22 cellular contexts compared by ENCODE assay signal in the genomic region with DNA sequence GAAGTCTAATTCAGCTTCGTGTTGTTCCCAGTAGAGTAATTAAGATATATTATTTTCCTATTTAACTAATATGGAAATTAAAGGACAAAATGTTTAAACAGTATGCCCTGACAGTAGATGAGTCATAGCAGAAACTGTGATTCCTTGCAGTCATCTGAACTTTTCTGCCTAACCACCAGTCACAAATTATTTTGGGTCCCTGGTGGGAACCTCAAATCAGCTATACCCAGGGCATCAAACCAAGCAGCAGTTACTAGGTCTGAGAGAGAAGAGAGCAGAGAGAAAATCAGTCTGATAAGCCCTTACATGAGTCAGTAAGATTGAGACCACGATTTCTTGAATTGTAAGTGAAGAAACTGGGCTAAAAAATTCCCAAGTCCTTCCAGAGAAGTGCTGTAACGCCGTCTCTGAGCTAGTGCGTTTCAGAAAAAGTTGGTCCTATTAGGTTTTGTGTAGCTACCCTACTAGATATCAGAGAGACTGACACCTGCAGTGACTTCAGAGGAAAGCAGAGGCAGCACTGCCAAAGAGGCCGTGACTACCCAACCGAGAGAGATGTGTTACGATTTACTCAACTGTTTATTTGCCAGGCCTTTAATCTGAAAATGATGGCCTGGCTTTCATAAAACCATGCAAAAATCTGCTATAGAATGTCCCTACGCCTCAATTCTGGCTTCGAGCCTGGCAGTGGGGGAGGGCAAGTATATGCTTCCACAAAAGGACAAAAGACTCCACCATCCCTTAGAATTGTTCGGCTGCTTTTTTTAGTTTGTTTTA. TPM values are rescaled to one million over a fixed set of nuclear protein-coding genes. Genes with fewer than 3 reads are reported as not detected.
DNase-seq lines count a peak whose midpoint lies in the region; FAIRE-seq and TF ChIP-seq lines count a peak whose summit lies in the region.
"Had no signal": no experiment of that assay in that cellular context is flagged by ENCODE, and none has a peak within 500 bp of the region (broad histone marks: within the 10 kb centered on the region; RNA-seq: fewer than 3 reads in every experiment).

No MANE protein-coding gene starts in this region.

- H3K23ac ChIP-seq in neuronal stem cell (ENCODE audit: low read depth, low read length, poor library complexity) = no peak overlapping the region

- H2BK120ac ChIP-seq in neuronal stem cell (ENCODE audit: low read depth, low read length) = no peak overlapping the region

- H4K91ac ChIP-seq in neuronal stem cell (ENCODE audit: low read depth, low read length, poor library complexity) = no peak overlapping the region

- FAIRE-seq in H54 (lab: Jason Lieb, UNC) = no peak

- H3K18ac ChIP-seq in neuronal stem cell (ENCODE audit: low read length) = no peak overlapping the region

- no peak overlapping the region for H3K4me3 ChIP-seq in neuronal stem cell (ENCODE audit: low read length in 2 of 2)
- no peak overlapping the region for H3K4me3 ChIP-seq in esophagus squamous epithelium
- H3K4me3 ChIP-seq: uterus had no signal

- H2AK5ac ChIP-seq in neuronal stem cell (ENCODE audit: low read depth, low read length) = no peak overlapping the region

- H3K14ac ChIP-seq in neuronal stem cell (ENCODE audit: low read length) = no peak overlapping the region

- H3K27me3 ChIP-seq in neuronal stem cell (ENCODE audit: control insufficient read depth in 3 of 3, insufficient read depth in 3 of 3, low read depth in 1 of 3, low read length in 3 of 3) = no peaks in the 10 kb centered on the region
- no peaks in the 10 kb centered on the region for H3K27me3 ChIP-seq in esophagus squamous epithelium
- H3K27me3 ChIP-seq: uterus had no signal

- H3K79me1 ChIP-seq in neuronal stem cell (ENCODE audit: low read depth, low read length) = no peaks in the 10 kb centered on the region

- in situ Hi-C loops in G401 (cut with HindIII; ENCODE audit: low sequenced_read_pairs) = no loop called here

- peak overlapping the region; percentile 72 for H2AFZ ChIP-seq in neuronal stem cell (ENCODE audit: low read length)

- peaks cover 52% of the 10 kb centered on the region for H3K4me1 Mint-ChIP-seq in brain
- H3K4me1 Mint-ChIP-seq: activated B cell treated with CpG ODN at 0.5 μM for 24 hours had no signal

- intact Hi-C loops in esophagus squamous epithelium (cut with DNase I) = no loop called here

- H2BK5ac ChIP-seq in neuronal stem cell (ENCODE audit: low read length) = no peak overlapping the region

- no peak overlapping the region for H2BK12ac ChIP-seq in neuronal stem cell (ENCODE audit: low read length)

- H3K4ac ChIP-seq in neuronal stem cell (ENCODE audit: low read length) = no peak overlapping the region

- no CpG with 5 or more reads among the region's 11 CpGs for WGBS in neuronal stem cell (ENCODE audit: extremely low coverage in 2 of 2, insufficient read length in 2 of 2, insufficient replicate concordance in 1 of 2), 2 donors
- 44 to 54% methylated on average over 11 of the region's 11 CpGs for WGBS in esophagus squamous epithelium, 2 donors

- no peak overlapping the region for H2BK15ac ChIP-seq in neuronal stem cell (ENCODE audit: low read length)

- peaks cover 6 to 16% of the 10 kb centered on the region in 2 donors for H3K4me1 ChIP-seq in neuronal stem cell (ENCODE audit: control insufficient read depth in 2 of 2, insufficient read depth in 1 of 2, low read depth in 1 of 2, low read length in 2 of 2)
- H3K4me1 ChIP-seq in esophagus squamous epithelium = no peaks in the 10 kb centered on the region
- H3K4me1 ChIP-seq: uterus had no signal

- peak overlapping the region; percentile 10 to 86 (median 72) for H3K4me3 Mint-ChIP-seq in brain
- H3K4me3 Mint-ChIP-seq: activated B cell treated with CpG ODN at 0.5 μM for 24 hours; dendritic cell treated with granulocyte-macrophage colony-stimulating factor and Interleukin-4, amounts not matched to agents 40 ng/mL and 50 ng/mL, for 4 days had no signal

- no peak overlapping the region for H3K4me2 ChIP-seq in neuronal stem cell (ENCODE audit: insufficient read depth, low read length, poor library complexity, severe bottlenecking)

- TF ChIP-seq POLR2A in H54 (IDR thresholded peaks at IDR 0.05; ENCODE audit: low read depth, low read length) (no peak), esophagus squamous epithelium (IDR thresholded peaks at IDR 0.05) (no peak)

- H3K9ac ChIP-seq in neuronal stem cell (ENCODE audit: low read depth, low read length, poor library complexity) = no peak overlapping the region

- no peak overlapping the region for H3K27ac ChIP-seq in neuronal stem cell (replicated peaks; ENCODE audit: low read length)
- no peak overlapping the region for H3K27ac ChIP-seq in esophagus squamous epithelium
- H3K27ac ChIP-seq: HL-60, uterus had no signal

- peak; percentile 89 for DNase-seq in G401 (ENCODE audit: low spot score)
- DNase-seq in NCI-H1048 (lab: John Stamatoyannopoulos, UW) = peak; percentile 23
- DNase-seq in neuronal stem cell (ENCODE audit: low spot score) = no peak
- DNase-seq in dermis blood vessel endothelial cell = no peak
- no peak for DNase-seq in H54 (ENCODE audit: insufficient read length, low spot score)
- DNase-seq in A172 (ENCODE audit: low spot score) = no peak
- DNase-seq in esophagus squamous epithelium (lab: John Stamatoyannopoulos, UW) = no peak
- DNase-seq: activated B cell treated with CpG ODN at 0.5 μM for 24 hours; GF-D8; KBM-7; left cardiac atrium; NCI-H748 treated with DMSO at 0.1 percent for 48 hours; stimulated activated CD4-positive, alpha-beta T cell treated with anti-CD3 and anti-CD28 coated beads, Interleukin-12 subunit alpha, Interleukin-12 subunit beta, amount 100 ng/mL, for 4 hours; stimulated activated naive CD8-positive, alpha-beta T cell treated with anti-CD3 and anti-CD28 coated beads, Interleukin-15, Interleukin-2, amounts not matched to agents 100 U/mL and 50 U/mL, for 24 hours; uterus had no signal

- H3K27ac Mint-ChIP-seq in brain = peak overlapping the region; percentile 84 to 97 (median 92)
- H3K27ac Mint-ChIP-seq: activated B cell treated with CpG ODN at 0.5 μM for 24 hours; activated T-helper 2 cell treated with anti-CD3 and anti-CD28 coated beads, Interferon-gamma antibody, Interleukin-2, Interleukin-4, amounts not matched to agents 10 μg/mL and 5 μg/mL and 100 μg/mL, durations not matched to agents 14 hours and 24 hours and 36 hours; dendritic cell treated with granulocyte-macrophage colony-stimulating factor and Interleukin-4, amounts not matched to agents 40 ng/mL and 50 ng/mL, for 4 days had no signal

- peaks cover 0 to 10% (median 2%) of the 10 kb centered on the region in 5 experiments for H3K9me3 Mint-ChIP-seq in brain
- H3K9me3 Mint-ChIP-seq: activated B cell treated with CpG ODN at 0.5 μM for 24 hours; activated T-helper 2 cell treated with anti-CD3 and anti-CD28 coated beads, Interferon-gamma antibody, Interleukin-2, Interleukin-4, amounts not matched to agents 10 μg/mL and 5 μg/mL and 100 μg/mL, durations not matched to agents 14 hours and 24 hours and 36 hours had no signal

- no peaks in the 10 kb centered on the region for H3K27me3 Mint-ChIP-seq in brain
- H3K27me3 Mint-ChIP-seq: activated B cell treated with CpG ODN at 0.5 μM for 24 hours; dendritic cell treated with granulocyte-macrophage colony-stimulating factor and Interleukin-4, amounts not matched to agents 40 ng/mL and 50 ng/mL, for 4 days had no signal

- H3K36me3 ChIP-seq in neuronal stem cell (replicated peaks in 1 of 2; ENCODE audit: control insufficient read depth in 2 of 2, insufficient read depth in 2 of 2, low read length in 2 of 2) (no peaks in the 10 kb centered on the region), esophagus squamous epithelium (no peaks in the 10 kb centered on the region)
- H3K36me3 ChIP-seq: uterus had no signal

- no peak overlapping the region for H4K8ac ChIP-seq in neuronal stem cell (ENCODE audit: low read depth, low read length)

- no peaks in the 10 kb centered on the region for H3K9me3 ChIP-seq in neuronal stem cell (replicated peaks in 1 of 2; ENCODE audit: control insufficient read depth in 2 of 2, insufficient read depth in 1 of 2, low read depth in 1 of 2, low read length in 2 of 2)
- no peaks in the 10 kb centered on the region for H3K9me3 ChIP-seq in esophagus squamous epithelium
- H3K9me3 ChIP-seq: uterus had no signal

- no peaks in the 10 kb centered on the region for H3K36me3 Mint-ChIP-seq in brain

- TF ChIP-seq CTCF in brain (conservative IDR thresholded peaks at IDR 0.05) = no peak
- no peak for TF ChIP-seq CTCF in esophagus squamous epithelium (IDR thresholded peaks at IDR 0.05)

RNA-seq across cellular contexts. Expression of a gene that starts 21.7 kb away (rescaled TPM):
- total RNA-seq in G401 (2014; rRNA removed; shearing (Covaris generic)) = not detected in 2 replicates
- 145 TPM for polyA plus RNA-seq in brain (ENCODE audit: insufficient read depth, low read depth, low replicate concordance)
- 10.6 TPM for polyA plus RNA-seq in neuronal stem cell (2013, experiment 1 of 2)
- 12.6 TPM for polyA plus RNA-seq in neuronal stem cell (2013, experiment 2 of 2)
- total RNA-seq in dermis blood vessel endothelial cell (5.4 and 15.3 TPM in 2 replicates), esophagus squamous epithelium (1 to 10 TPM in 2 of 4 donors, not detected in 2; 1.5 to 3.2 TPM)
- total RNA-seq in A172 (2014; rRNA removed; shearing (Covaris generic)) = 112 and 139 TPM in 2 replicates
- total RNA-seq: activated CD8-positive, alpha-beta memory T cell treated with anti-CD3 and anti-CD28 coated beads for 36 hours; activated T-helper 2 cell treated with anti-CD3 and anti-CD28 coated beads, Interferon-gamma antibody, Interleukin-2, Interleukin-4, amounts not matched to agents 10 μg/mL and 5 μg/mL and 100 μg/mL, durations not matched to agents 14 hours and 24 hours and 36 hours; osteocyte; T-helper 1 cell treated with Interleukin-12 subunit alpha and Interleukin-12 subunit beta and Interleukin-4 antibody, amounts not matched to agents 30 ng/mL and 1 ng/mL, for 36 hours had no signal

Comparison
In these comparisons a context has a peak if more than half of its experiments do, and no peak if none do; other contexts are left out.
1. DNase-seq: peak in G401 (single experiment) and NCI-H1048 (single experiment); none in neuronal stem cell (single experiment), dermis blood vessel endothelial cell (single experiment), H54 (single experiment), A172 (single experiment) and esophagus squamous epithelium (single experiment).